In genomic region chr3:15051531-15051930, GRCh38 we compare ENCODE assay signal across 8 cellular contexts. TPM values are rescaled to one million over a fixed set of nuclear protein-coding genes. Genes with fewer than 3 reads are reported as not detected.
DNase-seq lines count a peak whose midpoint lies in the region; TF ChIP-seq lines count a peak whose summit lies in the region.

No MANE protein-coding gene starts in this region.

- H3K4me1 Mint-ChIP-seq in activated CD4-positive, alpha-beta memory T cell treated with anti-CD3 and anti-CD28 coated beads, Interleukin-2, amount 10 ng/mL, durations not matched to agents 7 days and 5 days = peaks cover 33% of the 10 kb centered on the region

- H3K27ac ChIP-seq in 22Rv1 = no peak overlapping the region
- no peak overlapping the region for H3K27ac ChIP-seq in esophagus muscularis mucosa (replicated peaks in 1 of 4)
- peak overlapping the region; percentile 23 for H3K27ac ChIP-seq in osteoblast (ENCODE audit: low read depth, low read length)

- no peaks in the 10 kb centered on the region for H3K27me3 Mint-ChIP-seq in activated CD4-positive, alpha-beta memory T cell treated with anti-CD3 and anti-CD28 coated beads, Interleukin-2, amount 10 ng/mL, durations not matched to agents 7 days and 5 days

- H3K27me3 ChIP-seq in Loucy (ENCODE audit: insufficient read depth, low read length, poor library complexity, severe bottlenecking) = no peaks in the 10 kb centered on the region
- no peaks in the 10 kb centered on the region for H3K27me3 ChIP-seq in esophagus muscularis mucosa
- no peaks in the 10 kb centered on the region for H3K27me3 ChIP-seq in osteoblast (ENCODE audit: insufficient read depth, low read length)

- no peak for TF ChIP-seq EP300 in esophagus muscularis mucosa (IDR thresholded peaks at IDR 0.05)

- DNase-seq in GM03348 (ENCODE audit: low spot score) (peak; percentile 54), HCEC 1CT (peak; percentile 48), esophagus muscularis mucosa (ENCODE audit: extremely low spot score) (no peak), osteoblast (ENCODE audit: insufficient read length, low spot score, missing footprints) (peak; percentile 85)
- DNase-seq in activated CD4-positive, alpha-beta memory T cell treated with anti-CD3 and anti-CD28 coated beads, Interleukin-2, amount 10 ng/mL, durations not matched to agents 7 days and 5 days = peak; percentile 55
- DNase-seq in effector CD8-positive, alpha-beta T cell (lab: John Stamatoyannopoulos, UW) = no peak

- no peaks in the 10 kb centered on the region for H3K9me3 Mint-ChIP-seq in activated CD4-positive, alpha-beta memory T cell treated with anti-CD3 and anti-CD28 coated beads, Interleukin-2, amount 10 ng/mL, durations not matched to agents 7 days and 5 days

- no peaks in the 10 kb centered on the region for H3K9me2 ChIP-seq in Loucy (replicated peaks; ENCODE audit: low read depth, low read length)

- no peak overlapping the region for H3K4me3 Mint-ChIP-seq in activated CD4-positive, alpha-beta memory T cell treated with anti-CD3 and anti-CD28 coated beads, Interleukin-2, amount 10 ng/mL, durations not matched to agents 7 days and 5 days

- H3K4me1 ChIP-seq in Loucy (ENCODE audit: insufficient read depth, low read length, poor library complexity, severe bottlenecking) = no peaks in the 10 kb centered on the region
- peaks cover 0 to 8% (median 0%) of the 10 kb centered on the region in 4 donors for H3K4me1 ChIP-seq in esophagus muscularis mucosa
- no peaks in the 10 kb centered on the region for H3K4me1 ChIP-seq in osteoblast (ENCODE audit: insufficient read depth, low read length)

- intact Hi-C loops in esophagus muscularis mucosa (cut with DNase I) = loop anchor here (10.0 kb wide), 1 partner anchor 107 kb away; the partner anchor contains the start of gene NR2C2

- H2AFZ ChIP-seq in Loucy (ENCODE audit: low read length) = no peak overlapping the region
- H2AFZ ChIP-seq in osteoblast (ENCODE audit: low read length) = no peak overlapping the region

- H3F3A ChIP-seq in Loucy (ENCODE audit: low read depth) = no peaks in the 10 kb centered on the region

- 100% methylated on average over 1 of the region's 1 CpG for WGBS in esophagus muscularis mucosa

- peaks cover 65% of the 10 kb centered on the region; the same call in 1 of the 2 replicates for H3K36me3 ChIP-seq in Loucy (ENCODE audit: insufficient read depth, low read length)
- peaks cover 14 to 80% (median 75%) of the 10 kb centered on the region in 4 donors for H3K36me3 ChIP-seq in esophagus muscularis mucosa
- peaks cover 62% of the 10 kb centered on the region for H3K36me3 ChIP-seq in osteoblast (ENCODE audit: insufficient read depth, low read length)

- no peak overlapping the region for H3K4me2 ChIP-seq in Loucy (ENCODE audit: low read depth, low read length, poor library complexity, severe bottlenecking)
- no peak overlapping the region for H3K4me2 ChIP-seq in osteoblast (ENCODE audit: insufficient read depth, low read length)

- H3K4me3 ChIP-seq in Loucy (ENCODE audit: low read length, poor library complexity, severe bottlenecking) (no peak overlapping the region), esophagus muscularis mucosa (no peak overlapping the region), osteoblast (ENCODE audit: insufficient read depth, low read length) (no peak overlapping the region)

- H4K20me1 ChIP-seq in Loucy (ENCODE audit: insufficient read depth, low read length, poor library complexity, severe bottlenecking) (peaks cover 3% of the 10 kb centered on the region), osteoblast (ENCODE audit: insufficient read depth, low read length) (peaks cover 5% of the 10 kb centered on the region)

- no peak overlapping the region for H3K9ac ChIP-seq in Loucy (ENCODE audit: low read depth, low read length, poor library complexity, severe bottlenecking)

- H3K9me3 ChIP-seq in Loucy (ENCODE audit: insufficient read depth, low read depth, low read length) = no peaks in the 10 kb centered on the region
- H3K9me3 ChIP-seq in esophagus muscularis mucosa = no peaks in the 10 kb centered on the region
- H3K9me3 ChIP-seq in osteoblast (ENCODE audit: low read depth, low read length) = no peaks in the 10 kb centered on the region

- TF ChIP-seq POLR2A in esophagus muscularis mucosa (IDR thresholded peaks at IDR 0.05; ENCODE audit: low read depth) = no peak

- H3K79me2 ChIP-seq in Loucy (ENCODE audit: insufficient read depth, low read length) = peaks cover 21% of the 10 kb centered on the region
- peaks cover 60% of the 10 kb centered on the region for H3K79me2 ChIP-seq in osteoblast (ENCODE audit: insufficient read depth, low read length)

- CTCF ChIA-PET in activated CD4-positive, alpha-beta memory T cell treated with anti-CD3 and anti-CD28 coated beads, Interleukin-2, amount 10 ng/mL, durations not matched to agents 7 days and 5 days (lab: Charles Lee) = interaction anchor here (0.6 to 3.6 kb wide), 19 partner anchors 8 to 356 kb away, joined by 3 to 28 read pairs (median 3); partner anchors contain the start of gene MRPS25

- H3K36me3 Mint-ChIP-seq in activated CD4-positive, alpha-beta memory T cell treated with anti-CD3 and anti-CD28 coated beads, Interleukin-2, amount 10 ng/mL, durations not matched to agents 7 days and 5 days (ENCODE audit: low read depth) = peaks cover 63% of the 10 kb centered on the region

- peak; percentile 66 for TF ChIP-seq CTCF in 22Rv1 (IDR thresholded peaks at IDR 0.05)
- TF ChIP-seq CTCF in Loucy (conservative IDR thresholded peaks at IDR 0.05; ENCODE audit: low read length) = peak; percentile 79
- TF ChIP-seq CTCF in esophagus muscularis mucosa (IDR thresholded peaks at IDR 0.05) = peak in 2 of 3 experiments; percentile 14 to 56
- TF ChIP-seq CTCF in osteoblast (IDR thresholded peaks at IDR 0.05; ENCODE audit: extremely low read depth, low read depth, low read length) = peak; percentile 77

- POLR2A ChIA-PET in activated CD4-positive, alpha-beta memory T cell treated with anti-CD3 and anti-CD28 coated beads, Interleukin-2, amount 10 ng/mL, durations not matched to agents 7 days and 5 days (lab: Charles Lee) = interaction anchor here (1.0 to 4.4 kb wide), 3 partner anchors 13 to 47 kb away, joined by 3 to 20 read pairs (median 3); partner anchors contain the start of gene MRPS25

- H3K27ac Mint-ChIP-seq in activated CD4-positive, alpha-beta memory T cell treated with anti-CD3 and anti-CD28 coated beads, Interleukin-2, amount 10 ng/mL, durations not matched to agents 7 days and 5 days = no peak overlapping the region

RNA-seq across cellular contexts. Expression of gene MRPS25, which starts 13.6 kb away (rescaled TPM):
- 10 to 100 TPM; 34.6 to 35.0 TPM for total RNA-seq in activated CD4-positive, alpha-beta memory T cell treated with anti-CD3 and anti-CD28 coated beads, Interleukin-2, amount 10 ng/mL, durations not matched to agents 7 days and 5 days
- total RNA-seq in esophagus muscularis mucosa (10 to 100 TPM; 17.6 to 32.3 (median 23.6) TPM), osteoblast (11.2 and 14.4 TPM in 2 replicates)

RNA-seq across cellular contexts. Expression of gene RBSN, which starts 47.4 kb away (rescaled TPM):
- 10 to 100 TPM; 19.4 to 19.7 TPM for total RNA-seq in activated CD4-positive, alpha-beta memory T cell treated with anti-CD3 and anti-CD28 coated beads, Interleukin-2, amount 10 ng/mL, durations not matched to agents 7 days and 5 days
- total RNA-seq in esophagus muscularis mucosa (10 to 100 TPM; 31.6 to 45.7 (median 39.0) TPM), osteoblast (23.9 TPM in 2 replicates)

Comparison
In these comparisons a context has a peak if more than half of its experiments do, and no peak if none do; other contexts are left out.
1. DNase-seq: peak in GM03348 (single experiment), HCEC 1CT (single experiment), activated CD4-positive, alpha-beta memory T cell treated with anti-CD3 and anti-CD28 coated beads, Interleukin-2, amount 10 ng/mL, durations not matched to agents 7 days and 5 days (single experiment) and osteoblast (single experiment); none in esophagus muscularis mucosa (single experiment) and effector CD8-positive, alpha-beta T cell (single experiment).
2. Peak in every context shown above with its lines, with median percentiles within 50 percentile points of each other: CTCF ChIP-seq.